11 cellular contexts compared by ENCODE assay signal in the genomic region with DNA sequence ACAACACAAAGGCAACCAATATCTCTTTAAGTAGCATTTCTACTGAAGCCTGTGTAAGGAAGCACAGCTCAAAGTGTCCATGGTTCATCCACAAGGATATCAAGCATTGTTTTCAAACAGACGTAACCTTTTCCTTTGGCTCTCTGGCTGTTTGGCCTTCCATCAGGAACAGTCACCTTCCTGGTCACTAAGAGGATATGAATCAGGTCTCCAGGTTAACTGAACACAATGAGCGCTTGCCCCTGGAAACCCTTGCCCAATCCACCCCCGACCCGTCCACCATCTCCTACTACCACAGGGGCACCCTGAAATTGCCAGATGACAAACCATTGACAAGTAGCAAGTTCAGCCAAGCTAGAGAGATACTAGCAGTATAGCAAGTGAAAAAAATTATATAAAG.
"Had no signal": no experiment of that assay in that cellular context is flagged by ENCODE, and none has a peak within 500 bp of the region (broad histone marks: within the 10 kb centered on the region; RNA-seq: fewer than 3 reads in every experiment).

No MANE protein-coding gene starts in this region.

- DNase-seq: activated CD4-positive, alpha-beta T cell treated with anti-CD3 and anti-CD28 coated beads, Interleukin-2, amount 50 U/mL, for 48 hours; activated CD8-positive, alpha-beta memory T cell treated with anti-CD3 and anti-CD28 coated beads, Interleukin-2, amount 10 ng/mL, durations not matched to agents 7 days and 5 days; activated effector memory CD4-positive, alpha-beta T cell treated with Interleukin-2 at 50 U/mL for 16 hours; activated T-cell treated with anti-CD3 and anti-CD28 coated beads, Interleukin-2, amount 50 U/mL, for 24 hours; amniotic stem cell; hypothalamus; stimulated activated CD4-positive, alpha-beta T cell treated with anti-CD3 and anti-CD28 coated beads, Interleukin-15, amount 100 ng/mL, for 24 hours; stimulated activated CD4-positive, alpha-beta T cell treated with anti-CD3 and anti-CD28 coated beads, Interleukin-4, amount 100 ng/mL, for 4 hours; stimulated activated naive CD8-positive, alpha-beta T cell treated with anti-CD3 and anti-CD28 coated beads, Interleukin-15, amount 100 ng/mL, for 72 hours; testis had no signal

- H3K27ac ChIP-seq: testis, vagina had no signal

- H3K4me3 ChIP-seq: testis, vagina had no signal

- H3K4me1 ChIP-seq: testis had no signal

- ATAC-seq: activated CD8-positive, alpha-beta memory T cell treated with anti-CD3 and anti-CD28 coated beads, Interleukin-2, amount 10 ng/mL, durations not matched to agents 7 days and 5 days; stimulated activated naive CD8-positive, alpha-beta T cell treated with anti-CD3 and anti-CD28 coated beads, Interleukin-15, amount 100 ng/mL, for 72 hours had no signal

- H3K36me3 ChIP-seq: vagina had no signal

- H3K9me3 ChIP-seq: testis, vagina had no signal

- H3K27me3 ChIP-seq: testis, vagina had no signal
